In genomic region chr16:80327740-80328139, GRCh38 we compare ENCODE assay signal across 2 cellular contexts.
TF ChIP-seq lines count a peak whose summit lies in the region.

No MANE protein-coding gene starts in this region.

TF ChIP-seq in A549, 52 proteins besides CTCF, POLR2A, EP300 and RAD21 (continued from another document):
- peak; percentile 82 for TF ChIP-seq MAFK (IDR thresholded peaks at IDR 0.05; ENCODE audit: partially characterized antibody)
TF ChIP-seq in A549: peak in this region for 1.

TF ChIP-seq in IMR-90, 13 proteins besides CTCF, POLR2A, EP300 and RAD21 (continued from another document):
- TF ChIP-seq RFX5 (IDR thresholded peaks at IDR 0.05; ENCODE audit: low read depth, low read length) (no peak), CEBPB (IDR thresholded peaks at IDR 0.05; ENCODE audit: low read depth, low read length) (no peak), RCOR1 (IDR thresholded peaks at IDR 0.05; ENCODE audit: insufficient replicate concordance, low read length) (no peak), MAFK (IDR thresholded peaks at IDR 0.05; ENCODE audit: low read depth, low read length) (peak; percentile 89)
